Comparison of ENCODE assay signal across 8 cellular contexts in the genomic region with DNA sequence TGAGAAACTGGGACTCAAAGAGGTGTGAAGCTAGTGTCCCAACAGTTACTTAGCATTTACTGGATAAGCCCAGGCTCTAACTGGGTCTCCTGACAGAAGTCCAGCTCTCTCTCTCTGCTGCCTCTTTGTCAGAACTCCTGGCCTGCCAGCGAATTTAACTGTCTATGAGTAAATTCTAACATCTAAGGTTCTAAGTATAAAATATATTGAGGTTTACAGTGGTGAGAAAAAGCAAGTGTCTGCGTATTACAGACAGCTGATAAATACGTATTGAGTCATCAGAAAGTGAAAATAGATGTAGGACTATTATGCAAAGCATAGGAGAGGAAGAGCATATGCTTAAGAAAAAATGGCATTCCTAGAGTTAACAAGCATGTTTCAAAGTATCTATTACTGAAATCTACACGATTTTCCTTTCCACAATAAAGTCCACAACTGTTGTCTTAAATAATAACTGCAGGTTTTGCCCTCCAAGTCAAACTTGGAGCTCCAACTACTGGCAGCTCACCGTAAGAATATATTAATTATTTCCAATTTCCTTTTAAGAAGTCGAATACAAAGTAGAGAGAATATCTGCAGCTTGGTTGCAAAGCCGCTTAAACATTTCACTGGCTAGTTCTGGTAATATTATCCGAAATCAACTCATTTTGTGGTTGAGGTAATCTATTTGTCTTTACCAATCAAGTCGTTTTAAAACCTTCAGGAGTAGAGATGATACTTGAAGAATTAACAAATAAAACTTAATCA. TPM values are rescaled to one million over a fixed set of nuclear protein-coding genes. Genes with fewer than 3 reads are reported as not detected.
DNase-seq lines count a peak whose midpoint lies in the region; ATAC-seq, FAIRE-seq and TF ChIP-seq lines count a peak whose summit lies in the region.

No MANE protein-coding gene starts in this region.

- H3K23me2 ChIP-seq in H9 (ENCODE audit: insufficient read length, low read depth, low read length, poor library complexity, severe bottlenecking) = peaks cover 12% of the 10 kb centered on the region

- peaks cover 15% of the 10 kb centered on the region for H3K27me3 Mint-ChIP-seq in H9 (ENCODE audit: low read depth)
- H3K27me3 Mint-ChIP-seq in astrocyte (ENCODE audit: low read depth, unreplicated experiment) = no peaks in the 10 kb centered on the region
- H3K27me3 Mint-ChIP-seq in memory B cell = no peaks in the 10 kb centered on the region

- no peaks in the 10 kb centered on the region for H3K4me1 ChIP-seq in H9 (ENCODE audit: insufficient read depth, low read length)
- peaks cover 21% of the 10 kb centered on the region for H3K4me1 ChIP-seq in astrocyte (ENCODE audit: insufficient read depth, low read length)

- no CpG with 5 or more reads among the region's 9 CpGs for WGBS in H9 (ENCODE audit: extremely low coverage, insufficient read length, low lambda C conversion rate)

- no peak overlapping the region for H2BK12ac ChIP-seq in H9 (ENCODE audit: insufficient read length, low read depth, low read length)

- no peak overlapping the region for H3K27ac Mint-ChIP-seq in H9
- no peak overlapping the region for H3K27ac Mint-ChIP-seq in astrocyte (ENCODE audit: unreplicated experiment)
- peak overlapping the region; percentile 97 for H3K27ac Mint-ChIP-seq in memory B cell

- no peak overlapping the region for H3T11ph ChIP-seq in H9 (ENCODE audit: low read length)

- H3K27me3 ChIP-seq in H9 (ENCODE audit: insufficient read depth, low read length) (no peaks in the 10 kb centered on the region), MG63 (no peaks in the 10 kb centered on the region), astrocyte (ENCODE audit: insufficient read depth, low read length) (no peaks in the 10 kb centered on the region)

- no peak overlapping the region for H4K5ac ChIP-seq in H9 (ENCODE audit: insufficient read length, low read depth, low read length)

- no peaks in the 10 kb centered on the region; the same call in 1 of the 2 replicates for H3K79me2 ChIP-seq in H9 (ENCODE audit: insufficient read depth, low read length)
- peaks cover 17% of the 10 kb centered on the region for H3K79me2 ChIP-seq in astrocyte (ENCODE audit: insufficient read depth, low read length)

- no peak overlapping the region for H2BK15ac ChIP-seq in H9 (ENCODE audit: low read depth, low read length)

- H3K14ac ChIP-seq in H9 (ENCODE audit: insufficient read depth, low read length) = no peak overlapping the region

- no peak overlapping the region for H3K9ac ChIP-seq in H9 (ENCODE audit: extremely low read depth, insufficient read length, low read length)
- H3K9ac ChIP-seq in astrocyte (ENCODE audit: low read length) = peak overlapping the region; percentile 92

- TF ChIP-seq CTCF in H9 (conservative IDR thresholded peaks at IDR 0.05) (no peak), astrocyte (IDR thresholded peaks at IDR 0.05; ENCODE audit: insufficient read depth, low read depth, low read length) (no peak)

- peaks cover 23 to 31% of the 10 kb centered on the region in 2 experiments for H3K4me1 Mint-ChIP-seq in H9
- peaks cover 17% of the 10 kb centered on the region for H3K4me1 Mint-ChIP-seq in astrocyte (ENCODE audit: low read depth, unreplicated experiment)
- peaks cover 26% of the 10 kb centered on the region for H3K4me1 Mint-ChIP-seq in memory B cell

- H3K9me3 Mint-ChIP-seq in H9 (no peaks in the 10 kb centered on the region), astrocyte (ENCODE audit: unreplicated experiment) (no peaks in the 10 kb centered on the region), memory B cell (no peaks in the 10 kb centered on the region)

- ATAC-seq in memory B cell (ENCODE audit: low read depth) = peak; percentile 29

- H2BK120ac ChIP-seq in H9 (ENCODE audit: low read depth, low read length, poor library complexity, severe bottlenecking) = no peak overlapping the region

- peak overlapping the region; percentile 89 for H3K4me2 ChIP-seq in H9 (ENCODE audit: insufficient read depth, insufficient read length, low read length)
- peak overlapping the region; percentile 86 for H3K4me2 ChIP-seq in astrocyte (ENCODE audit: low read length)

- peak overlapping the region; percentile 76 for H3K4me3 ChIP-seq in MG63
- peak overlapping the region; percentile 85 for H3K4me3 ChIP-seq in astrocyte (ENCODE audit: insufficient read depth, low read depth, low read length)

- peaks cover 5 to 15% (median 11%) of the 10 kb centered on the region in 3 experiments; a peak in 6 of 7 replicates for H3K36me3 Mint-ChIP-seq in H9 (ENCODE audit: insufficient read depth in 1 of 3, low read depth in 3 of 3)
- H3K36me3 Mint-ChIP-seq in astrocyte (ENCODE audit: low read depth, unreplicated experiment) = peaks cover 3% of the 10 kb centered on the region
- peaks cover 2% of the 10 kb centered on the region for H3K36me3 Mint-ChIP-seq in memory B cell

- H4K91ac ChIP-seq in H9 (ENCODE audit: insufficient read length, low read depth, low read length) = no peak overlapping the region

- no peak overlapping the region for H4K8ac ChIP-seq in H9 (replicated peaks; ENCODE audit: insufficient read length, low read depth, low read length)

- H2BK5ac ChIP-seq in H9 (ENCODE audit: insufficient read length, low read length) = no peak overlapping the region

- FAIRE-seq in astrocyte (lab: Jason Lieb, UNC) = no peak

- no peak overlapping the region for H3K23ac ChIP-seq in H9 (ENCODE audit: insufficient read length, low read depth, low read length)

- no peak overlapping the region for H3K18ac ChIP-seq in H9 (ENCODE audit: insufficient read length, low read depth, low read length)

- H3K4me3 Mint-ChIP-seq in H9 = peak overlapping the region in 1 of 2 experiments; percentile 97; a peak in 1 of 5 replicates
- H3K4me3 Mint-ChIP-seq in astrocyte (ENCODE audit: unreplicated experiment) = peak overlapping the region; percentile 96
- peak overlapping the region; percentile 98 for H3K4me3 Mint-ChIP-seq in memory B cell

- H3K36me3 ChIP-seq in MG63 (no peaks in the 10 kb centered on the region), astrocyte (ENCODE audit: insufficient read depth, low read length) (peaks cover 16% of the 10 kb centered on the region)

- H4K20me1 ChIP-seq in H9 (ENCODE audit: control insufficient read depth, insufficient read depth, insufficient read length) (no peaks in the 10 kb centered on the region), astrocyte (ENCODE audit: insufficient read depth, low read length) (peaks cover 27% of the 10 kb centered on the region)

- no peak overlapping the region for H2BK20ac ChIP-seq in H9 (ENCODE audit: low read depth, low read length, poor library complexity, severe bottlenecking)

- no peak overlapping the region for H3K56ac ChIP-seq in H9 (ENCODE audit: insufficient read length, low read depth, low read length)

- H3K27ac ChIP-seq in H9 (ENCODE audit: insufficient read length, low read depth, low read length) (no peak overlapping the region), astrocyte (ENCODE audit: low read depth, low read length) (peak overlapping the region; percentile 30)

- no peak overlapping the region for H2AK5ac ChIP-seq in H9 (ENCODE audit: insufficient read length, low read length)

- H3K79me1 ChIP-seq in H9 (ENCODE audit: insufficient read depth, low read depth, low read length, poor library complexity, severe bottlenecking) = no peaks in the 10 kb centered on the region

- H2AFZ ChIP-seq in H9 (ENCODE audit: low read length) (no peak overlapping the region), astrocyte (ENCODE audit: low read depth, low read length) (peak overlapping the region; percentile 13)

- DNase-seq in activated naive CD4-positive, alpha-beta T cell treated with Interleukin-2 at 50 U/mL for 16 hours = peak; percentile 27
- no peak for DNase-seq in activated naive CD4-positive, alpha-beta T cell (lab: John Stamatoyannopoulos, UW)
- no peak for DNase-seq in H9
- no peak for DNase-seq in MG63
- peak; percentile 68 for DNase-seq in astrocyte (ENCODE audit: low read depth)
- peak; percentile 39 to 49 for DNase-seq in memory B cell (ENCODE audit: low spot score in 2 of 2)
- no peak for DNase-seq in GOT3 (lab: John Stamatoyannopoulos, UW)
- DNase-seq in NCI-H187 treated with DMSO at 0.1 percent for 48 hours (lab: John Stamatoyannopoulos, UW) = no peak

- no peak overlapping the region for H3K4ac ChIP-seq in H9 (ENCODE audit: low read depth, low read length)

- H3K9me3 ChIP-seq in H9 (ENCODE audit: control insufficient read depth, low read depth, low read length) (no peaks in the 10 kb centered on the region), MG63 (no peaks in the 10 kb centered on the region), astrocyte (ENCODE audit: insufficient read depth, low read depth, low read length) (no peaks in the 10 kb centered on the region)

RNA-seq across cellular contexts. Expression of a gene that starts 1.4 kb away (rescaled TPM):
- total RNA-seq in H9 (2021) = 13.7 and 13.9 TPM in 2 replicates
- 0.20 TPM in 1 of 2 replicates, not detected in the other for total RNA-seq in MG63 (2014; rRNA removed; shearing (Covaris generic); ENCODE audit: low replicate concordance)
- 10.5 and 13.8 TPM in 2 replicates for total RNA-seq in astrocyte

Comparison
In these comparisons a context has a peak if more than half of its experiments do, and no peak if none do; other contexts are left out.
1. DNase-seq: peak in activated naive CD4-positive, alpha-beta T cell treated with Interleukin-2 at 50 U/mL for 16 hours (single experiment), astrocyte (single experiment) and memory B cell (2 of 2); none in activated naive CD4-positive, alpha-beta T cell (0 of 4), H9 (single experiment), MG63 (single experiment), GOT3 (single experiment) and NCI-H187 treated with DMSO at 0.1 percent for 48 hours (single experiment).